In the genomic region with DNA sequence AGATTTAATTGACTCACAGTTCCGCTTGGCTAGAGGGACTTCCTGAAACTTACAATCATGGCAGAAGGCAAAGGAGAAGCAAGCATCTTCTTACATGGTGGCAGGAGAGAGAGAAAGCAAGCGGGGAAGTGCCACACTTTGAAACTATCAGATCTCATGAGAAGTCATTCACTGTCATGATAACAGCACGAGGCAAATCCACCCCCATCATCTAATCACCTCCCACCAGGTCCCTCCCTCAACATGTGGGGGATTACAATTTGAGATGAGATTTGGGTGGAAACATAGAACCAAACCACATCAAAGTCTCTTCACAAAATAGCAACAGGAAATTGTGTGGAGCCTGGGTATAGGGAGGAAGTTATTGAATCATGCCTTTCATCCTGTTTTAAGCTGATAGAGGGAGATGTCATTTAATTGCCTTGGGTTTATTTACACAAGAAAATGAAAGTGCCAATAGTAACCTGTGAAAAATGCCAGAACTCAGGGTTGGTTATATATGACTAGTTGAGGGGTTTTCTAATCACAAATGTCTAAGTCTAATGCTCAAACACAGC, we compare ENCODE assay signal across 11 cellular contexts.
DNase-seq lines count a peak whose midpoint lies in the region; ATAC-seq and TF ChIP-seq lines count a peak whose summit lies in the region.
"Had no signal": no experiment of that assay in that cellular context is flagged by ENCODE, and none has a peak within 500 bp of the region (broad histone marks: within the 10 kb centered on the region; RNA-seq: fewer than 3 reads in every experiment).

No MANE protein-coding gene starts in this region.

- TF ChIP-seq CTCF in left lung (IDR thresholded peaks at IDR 0.05): no peak

- no peaks in the 10 kb centered on the region for H3K27me3 Mint-ChIP-seq in stimulated activated naive CD8-positive, alpha-beta T cell treated with anti-CD3 and anti-CD28 coated beads, Interleukin-15, amount 100 ng/mL, for 72 hours
- H3K27me3 Mint-ChIP-seq: activated B cell treated with CpG ODN at 0.5 μM for 24 hours had no signal

- H3K27ac Mint-ChIP-seq in stimulated activated naive CD8-positive, alpha-beta T cell treated with anti-CD3 and anti-CD28 coated beads, Interleukin-15, amount 100 ng/mL, for 72 hours: peak overlapping the region in 1 of 2 donors; percentile 72
- H3K27ac Mint-ChIP-seq: activated B cell treated with CpG ODN at 0.5 μM for 24 hours had no signal

- peak overlapping the region; percentile 10 to 15 for H3K27ac ChIP-seq in left lung
- H3K27ac ChIP-seq: right lobe of liver had no signal

- H3K4me1 Mint-ChIP-seq in stimulated activated naive CD8-positive, alpha-beta T cell treated with anti-CD3 and anti-CD28 coated beads, Interleukin-15, amount 100 ng/mL, for 72 hours: peaks cover 46% of the 10 kb centered on the region
- H3K4me1 Mint-ChIP-seq: activated B cell treated with CpG ODN at 0.5 μM for 24 hours had no signal

- intact Hi-C loops in left lung (cut with DNase I): no loop called here

- ATAC-seq in activated CD4-positive, CD25-positive, alpha-beta regulatory T cell treated with anti-CD3 and anti-CD28 coated beads, Interleukin-2, amount 50 U/mL, for 24 hours: peak; percentile 69 to 71
- ATAC-seq in left lung (peak; percentile 12), GM21576 (IDR thresholded peaks at IDR 0.05; ENCODE audit: unreplicated experiment) (no peak), HG03457 (IDR thresholded peaks at IDR 0.05; ENCODE audit: unreplicated experiment) (no peak)
- peak; percentile 94 for ATAC-seq in stimulated activated naive CD8-positive, alpha-beta T cell treated with anti-CD3 and anti-CD28 coated beads, Interleukin-15, amount 100 ng/mL, for 72 hours
- ATAC-seq: right lobe of liver had no signal

- H3K27me3 ChIP-seq in left lung: no peaks in the 10 kb centered on the region
- H3K27me3 ChIP-seq: right lobe of liver had no signal

- no peak for DNase-seq in activated CD4-positive, CD25-positive, alpha-beta regulatory T cell (lab: John Stamatoyannopoulos, UW)
- peak; percentile 10 for DNase-seq in activated T-helper 1 cell treated with Interleukin-2 at 50 U/mL for 16 hours (ENCODE audit: low read depth)
- DNase-seq in left lung: no peak
- peak; percentile 39 to 58 for DNase-seq in stimulated activated naive CD8-positive, alpha-beta T cell treated with anti-CD3 and anti-CD28 coated beads, Interleukin-15, amount 100 ng/mL, for 72 hours
- DNase-seq in NCI-H524 treated with DMSO at 0.1 percent for 48 hours (lab: John Stamatoyannopoulos, UW): no peak
- DNase-seq: activated B cell treated with CpG ODN at 0.5 μM for 24 hours, NCI-H1436 treated with DMSO at 0.1 percent for 48 hours, right lobe of liver had no signal

- peaks cover 0 to 7% of the 10 kb centered on the region in 2 donors for H3K4me1 ChIP-seq in left lung
- H3K4me1 ChIP-seq: right lobe of liver had no signal

- H3K4me3 ChIP-seq in left lung: no peak overlapping the region
- H3K4me3 ChIP-seq: right lobe of liver had no signal

- no peaks in the 10 kb centered on the region for H3K36me3 ChIP-seq in left lung
- H3K36me3 ChIP-seq: right lobe of liver had no signal

- H3K4me3 Mint-ChIP-seq in stimulated activated naive CD8-positive, alpha-beta T cell treated with anti-CD3 and anti-CD28 coated beads, Interleukin-15, amount 100 ng/mL, for 72 hours: peak overlapping the region; percentile 10 to 58
- H3K4me3 Mint-ChIP-seq: activated B cell treated with CpG ODN at 0.5 μM for 24 hours had no signal

- H3K9me3 ChIP-seq in left lung: no peaks in the 10 kb centered on the region
- H3K9me3 ChIP-seq: right lobe of liver had no signal

- peaks cover 20 to 30% of the 10 kb centered on the region in 2 donors for H3K9me3 Mint-ChIP-seq in stimulated activated naive CD8-positive, alpha-beta T cell treated with anti-CD3 and anti-CD28 coated beads, Interleukin-15, amount 100 ng/mL, for 72 hours
- H3K9me3 Mint-ChIP-seq: activated B cell treated with CpG ODN at 0.5 μM for 24 hours had no signal

Comparison
In these comparisons a context has a peak if more than half of its experiments do, and no peak if none do; other contexts are left out.
1. ATAC-seq: peak in activated CD4-positive, CD25-positive, alpha-beta regulatory T cell treated with anti-CD3 and anti-CD28 coated beads, Interleukin-2, amount 50 U/mL, for 24 hours (2 of 2), left lung (single experiment) and stimulated activated naive CD8-positive, alpha-beta T cell treated with anti-CD3 and anti-CD28 coated beads, Interleukin-15, amount 100 ng/mL, for 72 hours (single experiment); none in GM21576 (single experiment) and HG03457 (single experiment).
2. DNase-seq: peak in activated T-helper 1 cell treated with Interleukin-2 at 50 U/mL for 16 hours (single experiment) and stimulated activated naive CD8-positive, alpha-beta T cell treated with anti-CD3 and anti-CD28 coated beads, Interleukin-15, amount 100 ng/mL, for 72 hours (2 of 2); none in activated CD4-positive, CD25-positive, alpha-beta regulatory T cell (0 of 4), left lung (0 of 2) and NCI-H524 treated with DMSO at 0.1 percent for 48 hours (single experiment).